3 cellular contexts compared by ENCODE assay signal in the genomic region with DNA sequence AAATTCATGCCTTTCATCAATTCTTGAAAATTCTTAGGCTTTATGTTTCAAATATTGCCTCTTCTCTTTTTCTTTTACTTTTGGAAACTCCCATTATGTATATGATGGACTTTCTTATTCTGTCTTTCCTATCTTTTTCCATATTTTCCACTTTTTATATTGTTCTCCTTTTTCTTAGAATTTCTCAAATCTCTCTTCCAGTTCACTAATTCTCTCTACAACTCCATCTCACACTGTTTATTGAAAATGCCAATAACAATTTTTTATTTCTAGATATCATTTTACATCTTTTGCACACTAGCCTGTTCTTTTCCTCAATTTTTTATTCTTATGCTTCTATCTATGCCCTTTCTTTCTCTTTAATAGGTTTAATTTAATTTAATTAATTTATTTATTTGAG.
TF ChIP-seq lines count a peak whose summit lies in the region.

No MANE protein-coding gene starts in this region.

TF ChIP-seq in HepG2, 621 proteins besides CTCF, POLR2A, EP300 and RAD21:
- peak; percentile 51; the same call in 1 of the 2 replicates for TF ChIP-seq ZFP82 (CRISPR knock-in tag; IDR thresholded peaks at IDR 0.05; ENCODE audit: borderline replicate concordance)
- no peak for TF ChIP-seq ZNF18 (CRISPR knock-in tag; IDR thresholded peaks at IDR 0.05; ENCODE audit: insufficient replicate concordance)
- no peak for TF ChIP-seq MXD4 (CRISPR knock-in tag; IDR thresholded peaks at IDR 0.05)
- TF ChIP-seq, protein P1, sequence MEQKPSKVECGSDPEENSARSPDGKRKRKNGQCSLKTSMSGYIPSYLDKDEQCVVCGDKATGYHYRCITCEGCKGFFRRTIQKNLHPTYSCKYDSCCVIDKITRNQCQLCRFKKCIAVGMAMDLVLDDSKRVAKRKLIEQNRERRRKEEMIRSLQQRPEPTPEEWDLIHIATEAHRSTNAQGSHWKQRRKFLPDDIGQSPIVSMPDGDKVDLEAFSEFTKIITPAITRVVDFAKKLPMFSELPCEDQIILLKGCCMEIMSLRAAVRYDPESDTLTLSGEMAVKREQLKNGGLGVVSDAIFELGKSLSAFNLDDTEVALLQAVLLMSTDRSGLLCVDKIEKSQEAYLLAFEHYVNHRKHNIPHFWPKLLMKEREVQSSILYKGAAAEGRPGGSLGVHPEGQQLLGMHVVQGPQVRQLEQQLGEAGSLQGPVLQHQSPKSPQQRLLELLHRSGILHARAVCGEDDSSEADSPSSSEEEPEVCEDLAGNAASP (CRISPR knock-in tag; IDR thresholded peaks at IDR 0.05; ENCODE audit: borderline replicate concordance) = no peak
- TF ChIP-seq ZBTB20 (CRISPR knock-in tag; IDR thresholded peaks at IDR 0.05; ENCODE audit: borderline replicate concordance, low read depth) = no peak
- no peak for TF ChIP-seq GATAD1 (CRISPR knock-in tag; IDR thresholded peaks at IDR 0.05)
- TF ChIP-seq ZBTB2 (CRISPR knock-in tag; IDR thresholded peaks at IDR 0.05; ENCODE audit: low read depth) = no peak
- TF ChIP-seq ZNF546 (CRISPR knock-in tag; conservative IDR thresholded peaks at IDR 0.05) = no peak

TF ChIP-seq in HEK293, 187 proteins besides CTCF, POLR2A, EP300 and RAD21:
- 0 out of 2 replicates have a peak, but pooled peaks have one; percentile 13 for TF ChIP-seq ZNF585B (tag by site-specific recombination; IDR thresholded peaks at IDR 0.05)
- 0 out of 2 replicates have a peak, but pooled peaks have one; percentile 56 for TF ChIP-seq ZSCAN5A (tag by site-specific recombination; IDR thresholded peaks at IDR 0.05)
- 0 out of 2 replicates have a peak, but pooled peaks have one; percentile 66 for TF ChIP-seq ZNF280D (tag by site-specific recombination; IDR thresholded peaks at IDR 0.05)
- TF ChIP-seq ZNF394 (tag by site-specific recombination; IDR thresholded peaks at IDR 0.05; ENCODE audit: borderline replicate concordance) = no peak
- no peak for TF ChIP-seq ZNF626 (tag by site-specific recombination; IDR thresholded peaks at IDR 0.05)
- no peak for TF ChIP-seq ZNF121 (tag by site-specific recombination; IDR thresholded peaks at IDR 0.05)
- TF ChIP-seq ZNF558 (tag by site-specific recombination; IDR thresholded peaks at IDR 0.05) = 0 out of 2 replicates have a peak, but pooled peaks have one; percentile 20
- peak; percentile 13 for TF ChIP-seq ZNF529 (tag by site-specific recombination; IDR thresholded peaks at IDR 0.05; ENCODE audit: insufficient replicate concordance)
- TF ChIP-seq ZBTB7A (tag by site-specific recombination; IDR thresholded peaks at IDR 0.05; ENCODE audit: low read depth) = no peak

TF ChIP-seq in K562, 482 proteins besides CTCF, POLR2A, EP300 and RAD21:
- TF ChIP-seq SMARCA5 (IDR thresholded peaks at IDR 0.05) = 0 out of 2 replicates have a peak, but pooled peaks have one; percentile 35
- TF ChIP-seq CBX2 (IDR thresholded peaks at IDR 0.05; ENCODE audit: insufficient read depth, low read length, poor library complexity, severe bottlenecking) = no peak
- TF ChIP-seq POLR2H (tag; IDR thresholded peaks at IDR 0.05; ENCODE audit: low read depth) = no peak
- no peak for TF ChIP-seq PKNOX1 (IDR thresholded peaks at IDR 0.05)
TF ChIP-seq in K562: peak in this region for 1.
